In genomic region chr10:47253651-47254375, GRCh38 we compare ENCODE assay signal across 10 cellular contexts. TPM values are rescaled to one million over a fixed set of nuclear protein-coding genes. Genes with fewer than 3 reads are reported as not detected.
DNase-seq lines count a peak whose midpoint lies in the region; ATAC-seq and TF ChIP-seq lines count a peak whose summit lies in the region.
"Had no signal": no experiment of that assay in that cellular context is flagged by ENCODE, and none has a peak within 500 bp of the region (broad histone marks: within the 10 kb centered on the region; RNA-seq: fewer than 3 reads in every experiment).

No MANE protein-coding gene starts in this region.

- no peaks in the 10 kb centered on the region for H3K36me3 Mint-ChIP-seq in activated naive CD8-positive, alpha-beta T cell treated with anti-CD3 and anti-CD28 coated beads, Interleukin-2, amount 10 ng/mL, durations not matched to agents 7 days and 5 days
- peaks cover 23% of the 10 kb centered on the region for H3K36me3 Mint-ChIP-seq in activated naive CD8-positive, alpha-beta T cell treated with anti-CD3 and anti-CD28 coated beads for 36 hours

- H3K9me3 ChIP-seq in mucosa of descending colon (no peaks in the 10 kb centered on the region), aorta (ENCODE audit: control insufficient read depth, low read length) (no peaks in the 10 kb centered on the region)

- H3K27me3 Mint-ChIP-seq in activated naive CD8-positive, alpha-beta T cell treated with anti-CD3 and anti-CD28 coated beads, Interleukin-2, amount 10 ng/mL, durations not matched to agents 7 days and 5 days: no peaks in the 10 kb centered on the region
- no peaks in the 10 kb centered on the region for H3K27me3 Mint-ChIP-seq in activated naive CD8-positive, alpha-beta T cell treated with anti-CD3 and anti-CD28 coated beads for 36 hours
- H3K27me3 Mint-ChIP-seq: activated CD8-positive, alpha-beta T cell treated with anti-CD3 and anti-CD28 coated beads for 36 hours had no signal

- no peak for TF ChIP-seq CTCF in mucosa of descending colon (IDR thresholded peaks at IDR 0.05)

- no peaks in the 10 kb centered on the region for H3K4me1 ChIP-seq in mucosa of descending colon (ENCODE audit: low read depth)
- H3K4me1 ChIP-seq in aorta (ENCODE audit: control insufficient read depth in 1 of 2, insufficient read depth in 2 of 2, low read length in 2 of 2): no peaks in the 10 kb centered on the region

- H3K4me3 ChIP-seq in mucosa of descending colon (no peak overlapping the region), aorta (ENCODE audit: low read length in 2 of 2) (no peak overlapping the region)

- peaks cover 40% of the 10 kb centered on the region for H3K4me1 Mint-ChIP-seq in activated naive CD8-positive, alpha-beta T cell treated with anti-CD3 and anti-CD28 coated beads, Interleukin-2, amount 10 ng/mL, durations not matched to agents 7 days and 5 days
- peaks cover 49% of the 10 kb centered on the region for H3K4me1 Mint-ChIP-seq in activated naive CD8-positive, alpha-beta T cell treated with anti-CD3 and anti-CD28 coated beads for 36 hours

- no peaks in the 10 kb centered on the region for H3K27me3 ChIP-seq in aorta (ENCODE audit: control insufficient read depth in 1 of 2, insufficient read depth in 2 of 2, low read length in 1 of 2)

- no peak overlapping the region for H3K4me3 Mint-ChIP-seq in activated naive CD8-positive, alpha-beta T cell treated with anti-CD3 and anti-CD28 coated beads, Interleukin-2, amount 10 ng/mL, durations not matched to agents 7 days and 5 days
- H3K4me3 Mint-ChIP-seq in activated naive CD8-positive, alpha-beta T cell treated with anti-CD3 and anti-CD28 coated beads for 36 hours: no peak overlapping the region
- H3K4me3 Mint-ChIP-seq: activated CD8-positive, alpha-beta T cell treated with anti-CD3 and anti-CD28 coated beads for 36 hours had no signal

- H3K9me3 Mint-ChIP-seq in activated naive CD8-positive, alpha-beta T cell treated with anti-CD3 and anti-CD28 coated beads, Interleukin-2, amount 10 ng/mL, durations not matched to agents 7 days and 5 days: no peaks in the 10 kb centered on the region
- peaks cover 14% of the 10 kb centered on the region for H3K9me3 Mint-ChIP-seq in activated naive CD8-positive, alpha-beta T cell treated with anti-CD3 and anti-CD28 coated beads for 36 hours

- H3K27ac ChIP-seq in aorta (ENCODE audit: low read depth in 1 of 2, low read length in 2 of 2): peak overlapping the region in 1 of 2 donors; percentile 9

- intact Hi-C loops in mucosa of descending colon (cut with DNase I, micrococcal nuclease): no loop called here
- intact Hi-C loops in aorta (cut with DNase I): no loop called here

- no peak for DNase-seq in activated naive CD8-positive, alpha-beta T cell treated with anti-CD3 and anti-CD28 coated beads, Interleukin-2, amount 10 ng/mL, durations not matched to agents 7 days and 5 days
- no peak for DNase-seq in activated naive CD8-positive, alpha-beta T cell treated with anti-CD3 and anti-CD28 coated beads for 36 hours
- DNase-seq in ecto neural progenitor cell (ENCODE audit: low spot score) (peak; percentile 40), mucosa of descending colon (no peak), aorta (peak; percentile 79 to 92), NCI-H1048 (lab: John Stamatoyannopoulos, UW) (no peak)
- DNase-seq: activated CD8-positive, alpha-beta T cell treated with anti-CD3 and anti-CD28 coated beads for 36 hours had no signal

- POLR2A ChIA-PET in activated naive CD8-positive, alpha-beta T cell treated with anti-CD3 and anti-CD28 coated beads, Interleukin-2, amount 10 ng/mL, durations not matched to agents 7 days and 5 days (lab: Charles Lee): interaction anchor here (1.3 kb wide), 1 partner anchor 24 kb away, joined by 3 read pairs; no protein-coding TSS in a partner anchor

- no peaks in the 10 kb centered on the region for H3K36me3 ChIP-seq in mucosa of descending colon (ENCODE audit: low read depth)
- H3K36me3 ChIP-seq in aorta (ENCODE audit: control insufficient read depth in 1 of 2, insufficient read depth in 2 of 2, low read length in 1 of 2): no peaks in the 10 kb centered on the region

- WGBS in aorta, 2 donors: 8% methylated on average over 19 of the region's 19 CpGs

- no peak for ATAC-seq in activated naive CD8-positive, alpha-beta T cell treated with anti-CD3 and anti-CD28 coated beads, Interleukin-2, amount 10 ng/mL, durations not matched to agents 7 days and 5 days (ENCODE audit: low read depth)
- ATAC-seq in mucosa of descending colon (peak; percentile 7), aorta (ENCODE audit: low FRiP score) (peak; percentile 82), HG02973 (IDR thresholded peaks at IDR 0.05; ENCODE audit: unreplicated experiment) (no peak), GM18498 (IDR thresholded peaks at IDR 0.05; ENCODE audit: unreplicated experiment) (no peak)
- ATAC-seq: activated CD8-positive, alpha-beta T cell treated with anti-CD3 and anti-CD28 coated beads for 36 hours; HCT116 had no signal

- H3K27ac Mint-ChIP-seq in activated naive CD8-positive, alpha-beta T cell treated with anti-CD3 and anti-CD28 coated beads, Interleukin-2, amount 10 ng/mL, durations not matched to agents 7 days and 5 days: peak overlapping the region; percentile 4
- H3K27ac Mint-ChIP-seq in activated naive CD8-positive, alpha-beta T cell treated with anti-CD3 and anti-CD28 coated beads for 36 hours: no peak overlapping the region
- H3K27ac Mint-ChIP-seq: activated CD8-positive, alpha-beta T cell treated with anti-CD3 and anti-CD28 coated beads for 36 hours had no signal

RNA-seq across cellular contexts. Expression of gene GDF10, which starts 46.2 kb away (rescaled TPM):
- total RNA-seq in activated naive CD8-positive, alpha-beta T cell treated with anti-CD3 and anti-CD28 coated beads, Interleukin-2, amount 10 ng/mL, durations not matched to agents 7 days and 5 days: under 1 TPM; 0.11 TPM
- 1 to 10 TPM; 4.1 TPM for total RNA-seq in activated naive CD8-positive, alpha-beta T cell treated with anti-CD3 and anti-CD28 coated beads for 36 hours
- total RNA-seq in mucosa of descending colon (1 to 10 TPM in 1 of 3 donors, under 1 TPM in 2; 0.14 to 3.2 (median 0.41) TPM), aorta (10 to 100 TPM in 1 of 2 donors, 1 to 10 TPM in 1; 3.8 to 27.5 TPM)
- polyA plus RNA-seq in aorta: under 1 TPM in 1 of 2 donors, not detected in 1; 0.10 TPM

Comparison
In these comparisons a context has a peak if more than half of its experiments do, and no peak if none do; other contexts are left out.
1. ATAC-seq: peak in mucosa of descending colon (single experiment) and aorta (single experiment); none in activated naive CD8-positive, alpha-beta T cell treated with anti-CD3 and anti-CD28 coated beads, Interleukin-2, amount 10 ng/mL, durations not matched to agents 7 days and 5 days (single experiment), HG02973 (single experiment) and GM18498 (single experiment).
2. DNase-seq: peak in ecto neural progenitor cell (single experiment) and aorta (2 of 2); none in activated naive CD8-positive, alpha-beta T cell treated with anti-CD3 and anti-CD28 coated beads, Interleukin-2, amount 10 ng/mL, durations not matched to agents 7 days and 5 days (single experiment), activated naive CD8-positive, alpha-beta T cell treated with anti-CD3 and anti-CD28 coated beads for 36 hours (single experiment), mucosa of descending colon (0 of 3) and NCI-H1048 (single experiment).